ENCODE assay signal across 20 cellular contexts in genomic region chr14:104935955-104936354, GRCh38. TPM values are rescaled to one million over a fixed set of nuclear protein-coding genes. Genes with fewer than 3 reads are reported as not detected.
DNase-seq lines count a peak whose midpoint lies in the region; ATAC-seq, FAIRE-seq and TF ChIP-seq lines count a peak whose summit lies in the region.
"Had no signal": no experiment of that assay in that cellular context is flagged by ENCODE, and none has a peak within 500 bp of the region (broad histone marks: within the 10 kb centered on the region; RNA-seq: fewer than 3 reads in every experiment).

No MANE protein-coding gene starts in this region.

- TF ChIP-seq CTCF in bronchial epithelial cell (IDR thresholded peaks at IDR 0.05; ENCODE audit: insufficient read depth, low read length, severe bottlenecking) (no peak), lower lobe of right lung (IDR thresholded peaks at IDR 0.05) (no peak)

- H3K18ac ChIP-seq in neuronal stem cell (ENCODE audit: low read length), result peak overlapping the region; percentile 45
- no peak overlapping the region for H3K18ac ChIP-seq in mesendoderm (ENCODE audit: low read length)

- H4K8ac ChIP-seq in neuronal stem cell (ENCODE audit: low read depth, low read length), result no peak overlapping the region
- no peak overlapping the region for H4K8ac ChIP-seq in mesendoderm (ENCODE audit: low read depth, low read length)

- H2BK15ac ChIP-seq in neuronal stem cell (ENCODE audit: low read length) (no peak overlapping the region), mesendoderm (replicated peaks; ENCODE audit: low read depth) (no peak overlapping the region)

- no peak for FAIRE-seq in bronchial epithelial cell (lab: Jason Lieb, UNC)
- FAIRE-seq: A204.1, GM12878, H54, HepG2 had no signal

- H2BK5ac ChIP-seq in neuronal stem cell (ENCODE audit: low read length) (no peak overlapping the region), mesendoderm (ENCODE audit: low read length) (no peak overlapping the region)

- H2BK12ac ChIP-seq in neuronal stem cell (ENCODE audit: low read length), result no peak overlapping the region

- H3K4me1 ChIP-seq in neuronal stem cell (ENCODE audit: control insufficient read depth in 2 of 2, insufficient read depth in 1 of 2, low read depth in 1 of 2, low read length in 2 of 2) (peaks cover 0 to 14% of the 10 kb centered on the region in 2 donors), lower lobe of right lung (peaks cover 20% of the 10 kb centered on the region), mesendoderm (ENCODE audit: control insufficient read depth, low read depth, low read length) (no peaks in the 10 kb centered on the region)

- intact Hi-C loops in lower lobe of right lung (cut with DNase I), result no loop called here

- H3K27me3 ChIP-seq in bronchial epithelial cell (ENCODE audit: control insufficient read depth, insufficient read depth, low read length) (peaks cover 4% of the 10 kb centered on the region), neuronal stem cell (ENCODE audit: control insufficient read depth in 3 of 3, insufficient read depth in 3 of 3, low read depth in 1 of 3, low read length in 3 of 3) (peaks cover 14 to 84% (median 42%) of the 10 kb centered on the region in 3 experiments), lower lobe of right lung (ENCODE audit: low read depth) (peaks cover 6% of the 10 kb centered on the region), mesendoderm (ENCODE audit: insufficient read depth, low read length, poor library complexity) (peaks cover 30% of the 10 kb centered on the region)

- H3K79me2 ChIP-seq in mesendoderm (ENCODE audit: control insufficient read depth, insufficient read depth, low read length), result no peaks in the 10 kb centered on the region

- WGBS in neuronal stem cell (ENCODE audit: extremely low coverage in 2 of 2, insufficient read length in 2 of 2, insufficient replicate concordance in 1 of 2), 2 donors, result no CpG with 5 or more reads among the region's 2 CpGs
- WGBS in mesendoderm (ENCODE audit: extremely low coverage, insufficient coverage, low lambda C conversion rate), result no CpG with 5 or more reads among the region's 2 CpGs

- no peak overlapping the region for H3K56ac ChIP-seq in mesendoderm (ENCODE audit: low read length)

- H3K4me3 ChIP-seq in bronchial epithelial cell (ENCODE audit: low read depth, low read length) (no peak overlapping the region), neuronal stem cell (ENCODE audit: low read length in 2 of 2) (no peak overlapping the region), lower lobe of right lung (no peak overlapping the region), mesendoderm (ENCODE audit: low read length) (no peak overlapping the region)
- H3K4me3 ChIP-seq: GM12878 had no signal

- no peak overlapping the region for H2AFZ ChIP-seq in neuronal stem cell (ENCODE audit: low read length)

- H3K36me3 ChIP-seq in bronchial epithelial cell (ENCODE audit: control insufficient read depth, insufficient read depth, low read length) (peaks cover 15% of the 10 kb centered on the region), neuronal stem cell (replicated peaks in 1 of 2; ENCODE audit: control insufficient read depth in 2 of 2, insufficient read depth in 2 of 2, low read length in 2 of 2) (no peaks in the 10 kb centered on the region), lower lobe of right lung (no peaks in the 10 kb centered on the region), mesendoderm (ENCODE audit: control insufficient read depth, insufficient read depth, low read length) (no peaks in the 10 kb centered on the region)

- no peak overlapping the region for H3K27ac ChIP-seq in neuronal stem cell (replicated peaks; ENCODE audit: low read length)
- H3K27ac ChIP-seq in lower lobe of right lung, result no peak overlapping the region
- H3K27ac ChIP-seq in mesendoderm (ENCODE audit: low read depth, low read length), result no peak overlapping the region

- no peak overlapping the region for H3K14ac ChIP-seq in neuronal stem cell (ENCODE audit: low read length)

- H4K91ac ChIP-seq in neuronal stem cell (ENCODE audit: low read depth, low read length, poor library complexity), result no peak overlapping the region

- H4K5ac ChIP-seq in mesendoderm (ENCODE audit: low read length), result no peak overlapping the region

- H2BK120ac ChIP-seq in neuronal stem cell (ENCODE audit: low read depth, low read length) (no peak overlapping the region), mesendoderm (ENCODE audit: low read depth, low read length) (no peak overlapping the region)

- no peak overlapping the region for H2AK5ac ChIP-seq in neuronal stem cell (ENCODE audit: low read depth, low read length)
- no peak overlapping the region for H2AK5ac ChIP-seq in mesendoderm (ENCODE audit: low read length)

- H3K4ac ChIP-seq in neuronal stem cell (ENCODE audit: low read length) (no peak overlapping the region), mesendoderm (ENCODE audit: low read depth, low read length) (no peak overlapping the region)

- H3K9me3 ChIP-seq in neuronal stem cell (replicated peaks in 1 of 2; ENCODE audit: control insufficient read depth in 2 of 2, insufficient read depth in 1 of 2, low read depth in 1 of 2, low read length in 2 of 2), result no peaks in the 10 kb centered on the region
- H3K9me3 ChIP-seq in lower lobe of right lung, result no peaks in the 10 kb centered on the region
- H3K9me3 ChIP-seq: Caco-2 had no signal

- DNase-seq in activated effector memory CD4-positive, alpha-beta T cell treated with anti-CD3 and anti-CD28 coated beads, Interleukin-2, amount 50 U/mL, for 16 hours, result peak; percentile 56
- no peak for DNase-seq in activated effector memory CD4-positive, alpha-beta T cell treated with Interleukin-2 at 50 U/mL for 16 hours
- DNase-seq in bronchial epithelial cell (ENCODE audit: low read depth), result peak; percentile 34
- DNase-seq in neuronal stem cell (ENCODE audit: low spot score), result no peak
- DNase-seq in lower lobe of right lung, result no peak
- no peak for DNase-seq in cerebellar nuclear complex (lab: John Stamatoyannopoulos, UW)
- no peak for DNase-seq in mesendoderm
- DNase-seq: Caco-2, DMS53, NCI-H1105 treated with DMSO at 0.1 percent for 48 hours, NCI-H2029, NCI-H2171 treated with DMSO at 0.1 percent for 48 hours, NCI-H774, SHP77 treated with DMSO at 0.1 percent for 48 hours had no signal

- H3K79me1 ChIP-seq in neuronal stem cell (ENCODE audit: low read depth, low read length) (peaks cover 3% of the 10 kb centered on the region), mesendoderm (ENCODE audit: low read length) (no peaks in the 10 kb centered on the region)

- H3K23ac ChIP-seq in neuronal stem cell (ENCODE audit: low read depth, low read length, poor library complexity), result no peak overlapping the region
- H3K23ac ChIP-seq in mesendoderm (ENCODE audit: low read length), result no peak overlapping the region

- H3K4me2 ChIP-seq in neuronal stem cell (ENCODE audit: insufficient read depth, low read length, poor library complexity, severe bottlenecking) (no peak overlapping the region), mesendoderm (ENCODE audit: low read length) (no peak overlapping the region)

- ATAC-seq in lower lobe of right lung, result no peak
- ATAC-seq: GM12878, HepG2 had no signal

- H3K9ac ChIP-seq in neuronal stem cell (ENCODE audit: low read depth, low read length, poor library complexity), result no peak overlapping the region
- no peak overlapping the region for H3K9ac ChIP-seq in mesendoderm (ENCODE audit: low read length)

- TF ChIP-seq POLR2A in GM19099 (IDR thresholded peaks at IDR 0.05; ENCODE audit: extremely low read depth, insufficient read length, low read depth), result peak; percentile 21

RNA-seq across cellular contexts. Expression of gene PLD4, which starts 11.3 kb away (rescaled TPM):
- total RNA-seq in bronchial epithelial cell, result not detected in 2 replicates
- 0.04 TPM for polyA plus RNA-seq in neuronal stem cell (2013, experiment 1 of 2)
- polyA plus RNA-seq in neuronal stem cell (2013, experiment 2 of 2), result 0.03 TPM
- total RNA-seq in lower lobe of right lung, result 1.2 TPM
- polyA plus RNA-seq in mesendoderm (2013, experiment 1 of 2), result not detected
- polyA plus RNA-seq in mesendoderm (2013, experiment 2 of 2), result not detected
- total RNA-seq: Caco-2, HepG2, NCI-H460 had no signal
- polyA plus RNA-seq: HepG2 had no signal

RNA-seq across cellular contexts. Expression of gene AHNAK2, which starts 42.2 kb away (rescaled TPM):
- total RNA-seq in bronchial epithelial cell (367 and 620 TPM in 2 replicates), lower lobe of right lung (10.8 TPM)
- 0.43 TPM for polyA plus RNA-seq in neuronal stem cell (2013, experiment 1 of 2)
- 0.46 TPM for polyA plus RNA-seq in neuronal stem cell (2013, experiment 2 of 2)
- polyA plus RNA-seq in mesendoderm (2013, experiment 1 of 2), result 0.17 TPM
- polyA plus RNA-seq in mesendoderm (2013, experiment 2 of 2), result 0.21 TPM

RNA-seq across cellular contexts. Expression of gene CLBA1, which starts 49.6 kb away (rescaled TPM):
- 8.4 and 14.1 TPM in 2 replicates for total RNA-seq in bronchial epithelial cell
- polyA plus RNA-seq in neuronal stem cell (2013, experiment 1 of 2), result 6.1 TPM
- polyA plus RNA-seq in neuronal stem cell (2013, experiment 2 of 2), result 6.0 TPM
- total RNA-seq in lower lobe of right lung, result 10.5 TPM
- polyA plus RNA-seq in mesendoderm (2013, experiment 1 of 2), result 1.2 TPM
- 1.6 TPM for polyA plus RNA-seq in mesendoderm (2013, experiment 2 of 2)

Comparison
In these comparisons a context has a peak if more than half of its experiments do, and no peak if none do; other contexts are left out.
1. DNase-seq: peak in activated effector memory CD4-positive, alpha-beta T cell treated with anti-CD3 and anti-CD28 coated beads, Interleukin-2, amount 50 U/mL, for 16 hours (single experiment) and bronchial epithelial cell (single experiment); none in activated effector memory CD4-positive, alpha-beta T cell treated with Interleukin-2 at 50 U/mL for 16 hours (single experiment), neuronal stem cell (single experiment), lower lobe of right lung (single experiment), cerebellar nuclear complex (0 of 2) and mesendoderm (single experiment).
2. RNA of gene AHNAK2, which starts 42.2 kb away (total RNA-seq): 367 to 620 TPM in bronchial epithelial cell; 10.8 TPM in lower lobe of right lung (single experiment); every median in the first group is over 10 times any median in the second.